ENCODE assay signal across 10 cellular contexts in the genomic region with DNA sequence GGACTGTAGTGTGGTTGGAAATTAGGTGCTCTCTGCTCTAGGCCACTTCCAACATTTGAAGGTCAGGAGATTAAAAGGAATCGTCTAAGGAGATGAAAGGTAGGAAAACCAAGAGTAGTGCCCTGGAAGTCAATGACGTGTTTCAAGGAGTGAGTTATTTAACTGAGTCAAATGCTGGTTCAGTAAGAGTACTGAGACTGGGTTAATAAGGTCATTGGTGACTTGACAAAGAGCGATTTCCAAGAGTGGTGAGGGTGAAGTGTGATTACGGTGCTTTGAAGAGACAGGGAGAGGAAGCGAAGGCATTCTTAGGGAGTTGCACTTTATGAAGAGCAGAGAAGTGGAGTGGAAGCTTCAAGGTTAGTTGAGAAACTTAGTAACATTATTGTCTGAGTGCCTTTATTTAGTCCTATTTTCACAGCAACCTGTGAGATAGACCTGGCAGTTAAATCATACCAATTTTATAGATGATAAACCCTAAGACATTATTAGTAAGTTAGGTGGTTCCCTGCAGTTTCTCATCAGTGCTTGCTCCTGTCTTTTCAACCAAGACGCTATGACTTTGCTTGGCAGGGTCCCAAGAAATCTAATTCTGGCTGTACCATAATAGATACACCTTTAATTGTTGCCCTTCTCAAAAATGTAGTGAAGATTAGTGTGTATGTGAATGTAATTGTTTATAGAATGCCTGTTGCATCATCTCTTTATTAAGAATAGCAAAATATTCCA. TPM values are rescaled to one million over a fixed set of nuclear protein-coding genes. Genes with fewer than 3 reads are reported as not detected.
A peak's percentile ranks its signal among the peaks of the same experiment; 100 is the strongest.
DNase-seq lines count a peak whose midpoint lies in the region; ATAC-seq and TF ChIP-seq lines count a peak whose summit lies in the region.
"Had no signal": no experiment of that assay in that cellular context is flagged by ENCODE, and none has a peak within 500 bp of the region (broad histone marks: within the 10 kb centered on the region; RNA-seq: fewer than 3 reads in every experiment).

No MANE protein-coding gene starts in this region.

- no peak overlapping the region for H2AFZ ChIP-seq in trophoblast cell (ENCODE audit: insufficient read depth, low read length, poor library complexity)

- H3K36me3 Mint-ChIP-seq in activated CD4-positive, alpha-beta T cell treated with anti-CD3 and anti-CD28 coated beads, Interleukin-2, amount 10 ng/mL, durations not matched to agents 24 days and 14 days (ENCODE audit: low read depth), result peaks cover 65% of the 10 kb centered on the region

- H3K23ac ChIP-seq in trophoblast cell (ENCODE audit: low read length), result no peak overlapping the region

- H3K4ac ChIP-seq in trophoblast cell (ENCODE audit: low read depth, low read length), result peak overlapping the region; percentile 77

- WGBS in trophoblast cell (ENCODE audit: extremely low coverage, insufficient coverage, insufficient read length), result no CpG with 5 or more reads among the region's 6 CpGs

- no peak overlapping the region for H4K8ac ChIP-seq in trophoblast cell (ENCODE audit: low read depth, low read length)

- H3K27me3 ChIP-seq in trophoblast cell (ENCODE audit: insufficient read depth, low read length), result no peaks in the 10 kb centered on the region
- H3K27me3 ChIP-seq: SJCRH30 had no signal

- DNase-seq in activated CD4-positive, alpha-beta T cell treated with anti-CD3 and anti-CD28 coated beads, Interleukin-2, amount 10 ng/mL, durations not matched to agents 24 days and 14 days, result peak; percentile 52
- no peak for DNase-seq in activated CD4-positive, alpha-beta T cell treated with anti-CD3 and anti-CD28 coated beads for 1 hour
- DNase-seq in RKO (ENCODE audit: low spot score) (peak; percentile 60), epithelial cell of esophagus (ENCODE audit: low read depth) (peak; percentile 53), trophoblast cell (peak; percentile 20 to 45), KG1 (lab: John Stamatoyannopoulos, UW) (no peak), MV-4-11 (lab: John Stamatoyannopoulos, UW) (no peak)
- DNase-seq: NCI-H1417, SJCRH30 had no signal

- H3K4me1 ChIP-seq in trophoblast cell (ENCODE audit: control insufficient read depth in 1 of 2, insufficient read depth in 2 of 2, low read length in 2 of 2), result peaks cover 0 to 4% of the 10 kb centered on the region in 2 experiments

- H4K12ac ChIP-seq in trophoblast cell (ENCODE audit: low read depth, low read length), result no peak overlapping the region

- H3K27ac Mint-ChIP-seq in activated CD4-positive, alpha-beta T cell treated with anti-CD3 and anti-CD28 coated beads, Interleukin-2, amount 10 ng/mL, durations not matched to agents 24 days and 14 days, result peak overlapping the region; percentile 30

- no peaks in the 10 kb centered on the region for H3K27me3 Mint-ChIP-seq in activated CD4-positive, alpha-beta T cell treated with anti-CD3 and anti-CD28 coated beads, Interleukin-2, amount 10 ng/mL, durations not matched to agents 24 days and 14 days

- ATAC-seq in GM19467 (IDR thresholded peaks at IDR 0.05; ENCODE audit: unreplicated experiment), result no peak

- no peak overlapping the region for H2AK5ac ChIP-seq in trophoblast cell (ENCODE audit: low read length)

- peak overlapping the region; percentile 64 for H3K4me3 Mint-ChIP-seq in activated CD4-positive, alpha-beta T cell treated with anti-CD3 and anti-CD28 coated beads, Interleukin-2, amount 10 ng/mL, durations not matched to agents 24 days and 14 days

- no peak overlapping the region for H2BK120ac ChIP-seq in trophoblast cell (ENCODE audit: insufficient read depth, low read length, poor library complexity)

- no peak overlapping the region for H3K4me2 ChIP-seq in trophoblast cell (ENCODE audit: low read length)

- H3K18ac ChIP-seq in trophoblast cell (ENCODE audit: low read length), result no peak overlapping the region

- peaks cover 48 to 50% of the 10 kb centered on the region in 2 experiments for H3K36me3 ChIP-seq in trophoblast cell (ENCODE audit: control insufficient read depth in 1 of 2, insufficient read depth in 2 of 2, low read length in 2 of 2)

- no peak for TF ChIP-seq CTCF in epithelial cell of esophagus (IDR thresholded peaks at IDR 0.05; ENCODE audit: insufficient read depth, low read depth, low read length, missing control alignments)

- no peaks in the 10 kb centered on the region for H3K9me3 Mint-ChIP-seq in activated CD4-positive, alpha-beta T cell treated with anti-CD3 and anti-CD28 coated beads, Interleukin-2, amount 10 ng/mL, durations not matched to agents 24 days and 14 days

- peaks cover 22% of the 10 kb centered on the region for H3K79me2 ChIP-seq in trophoblast cell (ENCODE audit: control insufficient read depth, insufficient read depth, low read length, poor library complexity)

- H3K4me1 Mint-ChIP-seq in activated CD4-positive, alpha-beta T cell treated with anti-CD3 and anti-CD28 coated beads, Interleukin-2, amount 10 ng/mL, durations not matched to agents 24 days and 14 days, result peaks cover 33% of the 10 kb centered on the region

- H3K79me1 ChIP-seq in trophoblast cell (ENCODE audit: low read length), result no peaks in the 10 kb centered on the region

- H2BK12ac ChIP-seq in trophoblast cell (ENCODE audit: low read length), result no peak overlapping the region

- H3K4me3 ChIP-seq in epithelial cell of esophagus (ENCODE audit: low read length) (peak overlapping the region; percentile 21), trophoblast cell (ENCODE audit: low read depth, low read length) (no peak overlapping the region)
- H3K4me3 ChIP-seq: SJCRH30 had no signal

- intact Hi-C loops in activated CD4-positive, alpha-beta T cell treated with anti-CD3 and anti-CD28 coated beads, Interleukin-2, amount 10 ng/mL, durations not matched to agents 24 days and 14 days (cut with micrococcal nuclease), result loop anchor here (10.0 kb wide), 1 partner anchor 351 kb away; the partner anchor contains the start of gene LRRC37B

- no peak overlapping the region for H3K27ac ChIP-seq in trophoblast cell (ENCODE audit: low read depth, low read length)
- H3K27ac ChIP-seq: SJCRH30 had no signal

- no peaks in the 10 kb centered on the region for H3K9me3 ChIP-seq in trophoblast cell (ENCODE audit: insufficient read depth, low read depth, low read length)
- H3K9me3 ChIP-seq: SJCRH30 had no signal

- no peak overlapping the region for H4K91ac ChIP-seq in trophoblast cell (ENCODE audit: low read depth, low read length)

- no peak overlapping the region for H3K14ac ChIP-seq in trophoblast cell (ENCODE audit: low read length)

- H3K9ac ChIP-seq in trophoblast cell (ENCODE audit: low read length), result no peak overlapping the region

- no peak overlapping the region for H2BK5ac ChIP-seq in trophoblast cell (ENCODE audit: low read depth, low read length, poor library complexity)

RNA-seq across cellular contexts. Expression of gene ZNF207, which starts 5.9 kb away (rescaled TPM):
- 269 and 272 TPM in 2 replicates for total RNA-seq in activated CD4-positive, alpha-beta T cell treated with anti-CD3 and anti-CD28 coated beads, Interleukin-2, amount 10 ng/mL, durations not matched to agents 24 days and 14 days
- 195 and 202 TPM in 2 replicates for polyA plus RNA-seq in trophoblast cell (2013)

RNA-seq across cellular contexts. Expression of gene C17orf75, which starts 13.8 kb away (rescaled TPM):
- 32.2 and 33.5 TPM in 2 replicates for total RNA-seq in activated CD4-positive, alpha-beta T cell treated with anti-CD3 and anti-CD28 coated beads, Interleukin-2, amount 10 ng/mL, durations not matched to agents 24 days and 14 days
- 13.0 and 13.6 TPM in 2 replicates for polyA plus RNA-seq in trophoblast cell (2013)

Comparison
In these comparisons a context has a peak if more than half of its experiments do, and no peak if none do; other contexts are left out.
1. DNase-seq: peak in activated CD4-positive, alpha-beta T cell treated with anti-CD3 and anti-CD28 coated beads, Interleukin-2, amount 10 ng/mL, durations not matched to agents 24 days and 14 days (single experiment), RKO (single experiment), epithelial cell of esophagus (single experiment) and trophoblast cell (2 of 2); none in activated CD4-positive, alpha-beta T cell treated with anti-CD3 and anti-CD28 coated beads for 1 hour (single experiment), KG1 (single experiment) and MV-4-11 (single experiment).